19 cellular contexts compared by ENCODE assay signal in the genomic region with DNA sequence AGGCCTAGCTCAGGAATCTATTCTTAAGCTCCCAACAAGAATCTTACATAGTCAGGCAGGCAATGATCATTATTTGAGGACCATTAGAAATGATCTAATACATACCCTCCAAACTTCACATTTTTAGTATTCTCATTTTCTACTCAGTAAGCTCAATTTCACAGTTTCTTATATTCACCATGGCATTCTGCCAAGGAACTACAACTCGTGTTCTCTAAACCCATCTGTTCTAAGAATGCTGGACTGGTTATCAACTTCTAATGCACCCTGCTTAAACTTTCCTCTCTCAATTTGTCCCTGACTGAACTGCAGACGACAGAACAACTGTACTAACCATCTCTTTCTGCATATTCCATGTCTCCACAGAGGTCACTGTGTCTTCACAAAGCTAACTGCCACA.
DNase-seq lines count a peak whose midpoint lies in the region; ATAC-seq and TF ChIP-seq lines count a peak whose summit lies in the region.
"Had no signal": no experiment of that assay in that cellular context is flagged by ENCODE, and none has a peak within 500 bp of the region (broad histone marks: within the 10 kb centered on the region; RNA-seq: fewer than 3 reads in every experiment).

No MANE protein-coding gene starts in this region.

- POLR2A ChIA-PET in AG04449 (lab: Yijun Ruan, JAX), result no interaction called here

- DNase-seq in AG04449 (ENCODE audit: low read depth, low spot score) (peak; percentile 23), NCI-H1694 treated with DMSO at 0.1 percent for 48 hours (lab: John Stamatoyannopoulos, UW) (peak; percentile 8), astrocyte of the spinal cord (ENCODE audit: low read depth, low spot score) (peak; percentile 45), foreskin melanocyte (peak; percentile 23), anterior cingulate cortex (lab: John Stamatoyannopoulos, UW) (no peak), substantia nigra (lab: John Stamatoyannopoulos, UW) (no peak)
- DNase-seq: activated T-cell treated with anti-CD3 and anti-CD28 coated beads, Interleukin-2, amount 50 U/mL, for 72 hours; caudate nucleus; CD4-positive, alpha-beta memory T cell; midbrain; MM.1S; NCI-H146; thyroid gland had no signal

- H3K4me3 ChIP-seq in AG04449 (ENCODE audit: low read depth, low read length) (no peak overlapping the region), astrocyte of the spinal cord (ENCODE audit: low read depth, low read length) (no peak overlapping the region)
- H3K4me3 ChIP-seq: A549, esophagus muscularis mucosa, thyroid gland had no signal

- in situ Hi-C loops in astrocyte of the spinal cord (cut with HindIII; ENCODE audit: low sequenced_read_pairs), result no loop called here

- no peak for ATAC-seq in HG02571 (IDR thresholded peaks at IDR 0.05; ENCODE audit: unreplicated experiment)
- ATAC-seq in GM21576 (IDR thresholded peaks at IDR 0.05; ENCODE audit: unreplicated experiment), result no peak
- ATAC-seq: A549; activated T-cell treated with anti-CD3 and anti-CD28 coated beads, Interleukin-2, amount 50 U/mL, for 72 hours; stimulated activated effector memory CD8-positive, alpha-beta T cell treated with anti-CD3 and anti-CD28 coated beads, Interleukin-12 subunit alpha, Interleukin-12 subunit beta, amount 100 ng/mL, for 72 hours; WTC11 had no signal

- H3K27ac ChIP-seq in substantia nigra (ENCODE audit: low read depth, low read length, poor library complexity, severe bottlenecking), result no peak overlapping the region
- H3K27ac ChIP-seq: A549, esophagus muscularis mucosa, thyroid gland had no signal

- no peak for TF ChIP-seq CTCF in AG04449 (IDR thresholded peaks at IDR 0.05; ENCODE audit: insufficient read depth, low read length, missing control alignments)
- TF ChIP-seq CTCF in astrocyte of the spinal cord (IDR thresholded peaks at IDR 0.05; ENCODE audit: low read depth, low read length), result no peak

- CTCF ChIA-PET in AG04449 (lab: Yijun Ruan, JAX), result interaction anchor here (0.6 to 1.8 kb wide), 5 partner anchors 62 to 1768 kb away, joined by 3 to 8 read pairs (median 4); no protein-coding TSS in a partner anchor

Comparison
In these comparisons a context has a peak if more than half of its experiments do, and no peak if none do; other contexts are left out.
1. DNase-seq: peak in AG04449 (single experiment), NCI-H1694 treated with DMSO at 0.1 percent for 48 hours (single experiment), astrocyte of the spinal cord (single experiment) and foreskin melanocyte (single experiment); none in anterior cingulate cortex (0 of 58) and substantia nigra (0 of 49).